ENCODE assay signal across 27 cellular contexts in genomic region chr15:96073908-96074307, GRCh38.
"Had no signal": no experiment of that assay in that cellular context is flagged by ENCODE, and none has a peak within 500 bp of the region (broad histone marks: within the 10 kb centered on the region; RNA-seq: fewer than 3 reads in every experiment).

No MANE protein-coding gene starts in this region.

- ATAC-seq: left colon; left lung; lower lobe of right lung; naive thymus-derived CD8-positive, alpha-beta T cell; psoas muscle; right lobe of liver; stimulated activated memory B cell treated with anti-CD40 and anti-IgM and Interleukin-4, amounts not matched to agents 10 μg/mL and 1 μg/mL and 100 μg/mL, for 72 hours; stimulated activated naive CD8-positive, alpha-beta T cell treated with anti-CD3 and anti-CD28 coated beads, Interleukin-15, amount 100 ng/mL, for 72 hours had no signal

- FAIRE-seq: islet of Langerhans, kidney had no signal

- DNase-seq: immature natural killer cell; kidney; left colon; left lung; lower lobe of right lung; mammary epithelial cell; mesenchymal stem cell; naive thymus-derived CD8-positive, alpha-beta T cell; occipital lobe; psoas muscle; right lobe of liver; stimulated activated CD4-positive, alpha-beta T cell treated with anti-CD3 and anti-CD28 coated beads, Interleukin-1b, Interleukin-23, amount 100 ng/mL, for 48 hours; stimulated activated CD4-positive, alpha-beta T cell treated with anti-CD3 and anti-CD28 coated beads, Interleukin-2, amount 100 ng/mL, for 48 hours; stimulated activated CD4-positive, alpha-beta T cell treated with anti-CD3 and anti-CD28 coated beads, Interleukin-4, amount 100 ng/mL, for 4 hours; stimulated activated CD8-positive, alpha-beta memory T cell treated with anti-CD3 and anti-CD28 coated beads, Interleukin-4, amount 100 ng/mL, for 48 hours; stimulated activated naive CD4-positive, alpha-beta T cell treated with Interleukin-2 at 50 U/mL for 16 hours; stimulated activated naive CD8-positive, alpha-beta T cell treated with anti-CD3 and anti-CD28 coated beads, Interleukin-15, amount 100 ng/mL, for 72 hours; substantia nigra; upper lobe of left lung had no signal

- H3K4me2 ChIP-seq: smooth muscle cell had no signal

- H3K4me3 ChIP-seq: left lung, lower lobe of right lung, psoas muscle, right atrium auricular region, right lobe of liver, smooth muscle cell, tibial nerve, upper lobe of left lung, vagina had no signal

- H3K4me1 ChIP-seq: left lung, lower lobe of right lung, parathyroid adenoma, psoas muscle, right atrium auricular region, right lobe of liver, tibial nerve, upper lobe of left lung, vagina had no signal

- H3K27me3 ChIP-seq: left lung, neutrophil, right atrium auricular region, right lobe of liver, tibial nerve, upper lobe of left lung, vagina had no signal

- H2AFZ ChIP-seq: parathyroid adenoma had no signal

- H3K79me2 ChIP-seq: parathyroid adenoma had no signal

- H3K9ac ChIP-seq: parathyroid adenoma had no signal

- H3K9me3 ChIP-seq: left lung, lower lobe of right lung, neutrophil, psoas muscle, right atrium auricular region, right lobe of liver, tibial nerve, upper lobe of left lung, vagina had no signal

- H3K36me3 ChIP-seq: left lung, lower lobe of right lung, neutrophil, right atrium auricular region, right lobe of liver, tibial nerve, upper lobe of left lung, vagina had no signal

- H3K27ac ChIP-seq: left lung, lower lobe of right lung, neutrophil, parathyroid adenoma, psoas muscle, right atrium auricular region, right lobe of liver, tibial nerve, upper lobe of left lung, vagina had no signal
